ENCODE assay signal across 8 cellular contexts in genomic region chrX:110003167-110004156, GRCh38. TPM values are rescaled to one million over a fixed set of nuclear protein-coding genes. Genes with fewer than 3 reads are reported as not detected.
DNase-seq lines count a peak whose midpoint lies in the region; TF ChIP-seq lines count a peak whose summit lies in the region.

No MANE protein-coding gene starts in this region.

- no peak for TF ChIP-seq CTCF in prostate gland (IDR thresholded peaks at IDR 0.05)

- no peak overlapping the region for H3K27ac ChIP-seq in HUES6 (ENCODE audit: low read depth, low read length)
- H3K27ac ChIP-seq in prostate gland: peak overlapping the region; percentile 79 to 88

- H3K9ac ChIP-seq in HUES6 (ENCODE audit: low read length): peak overlapping the region; percentile 80

- TF ChIP-seq POLR2A in prostate gland (IDR thresholded peaks at IDR 0.05): no peak

- peak overlapping the region; percentile 97 for H3K4me3 ChIP-seq in HUES6 (ENCODE audit: low read depth, low read length)
- peak overlapping the region; percentile 47 to 50 for H3K4me3 ChIP-seq in prostate gland

- 7% methylated on average over 23 of the region's 46 CpGs for WGBS in prostate gland

- H3K36me3 ChIP-seq in HUES6 (ENCODE audit: control insufficient read depth, insufficient read depth, low read length): no peaks in the 10 kb centered on the region
- H3K36me3 ChIP-seq in prostate gland: no peaks in the 10 kb centered on the region

- DNase-seq in NCI-H2171 treated with DMSO at 0.1 percent for 48 hours (lab: John Stamatoyannopoulos, UW) (peak; percentile 6), NCI-H2171 (lab: John Stamatoyannopoulos, UW) (no peak), glomerular visceral epithelial cell (ENCODE audit: extremely low spot score) (peak; percentile 7), prostate gland (ENCODE audit: low spot score) (peak; percentile 5), GOT3 (lab: John Stamatoyannopoulos, UW) (no peak), GM19240 (ENCODE audit: insufficient read length, low spot score) (no peak)
- peak; percentile 51 for DNase-seq in activated CD8-positive, alpha-beta memory T cell treated with anti-CD3 and anti-CD28 coated beads, Interleukin-2, amount 50 U/mL, for 48 hours

- H3K4me1 ChIP-seq in HUES6 (ENCODE audit: control insufficient read depth, insufficient read depth, low read length) (peaks cover 27% of the 10 kb centered on the region), prostate gland (replicated peaks) (no peaks in the 10 kb centered on the region)

- peaks cover 19% of the 10 kb centered on the region for H3K27me3 ChIP-seq in HUES6 (ENCODE audit: control insufficient read depth, insufficient read depth, low read length)
- H3K27me3 ChIP-seq in prostate gland (replicated peaks; ENCODE audit: insufficient read depth): no peaks in the 10 kb centered on the region

- no peaks in the 10 kb centered on the region for H3K9me3 ChIP-seq in HUES6 (ENCODE audit: control insufficient read depth, insufficient read depth, low read depth, low read length)
- H3K9me3 ChIP-seq in prostate gland: no peaks in the 10 kb centered on the region

- intact Hi-C loops in prostate gland (cut with DNase I): loop anchor here (10.0 kb wide), 2 partner anchors 89 to 111 kb away; no protein-coding TSS in a partner anchor

RNA-seq across cellular contexts. Expression of gene TMEM164, which starts 0.5 kb away (rescaled TPM):
- 100 to 1,000 TPM in 1 of 2 donors, 10 to 100 TPM in 1; 45.5 to 445 TPM for total RNA-seq in prostate gland

Comparison
In these comparisons a context has a peak if more than half of its experiments do, and no peak if none do; other contexts are left out.
1. DNase-seq: peak in NCI-H2171 treated with DMSO at 0.1 percent for 48 hours (single experiment), activated CD8-positive, alpha-beta memory T cell treated with anti-CD3 and anti-CD28 coated beads, Interleukin-2, amount 50 U/mL, for 48 hours (single experiment), glomerular visceral epithelial cell (single experiment) and prostate gland (single experiment); none in NCI-H2171 (single experiment), GOT3 (single experiment) and GM19240 (single experiment).